In genomic region chr11:65982824-65983588, GRCh38 we compare ENCODE assay signal across 28 cellular contexts. TPM values are rescaled to one million over a fixed set of nuclear protein-coding genes. Genes with fewer than 3 reads are reported as not detected.
A peak's percentile ranks its signal among the peaks of the same experiment; 100 is the strongest.
DNase-seq lines count a peak whose midpoint lies in the region; ATAC-seq and TF ChIP-seq lines count a peak whose summit lies in the region.
"Had no signal": no experiment of that assay in that cellular context is flagged by ENCODE, and none has a peak within 500 bp of the region (broad histone marks: within the 10 kb centered on the region; RNA-seq: fewer than 3 reads in every experiment).

No MANE protein-coding gene starts in this region.

- no peaks in the 10 kb centered on the region for H3K9me3 ChIP-seq in mammary epithelial cell (replicated peaks; ENCODE audit: insufficient read depth, low read length)
- no peaks in the 10 kb centered on the region for H3K9me3 ChIP-seq in osteoblast (ENCODE audit: low read depth, low read length)
- H3K9me3 ChIP-seq: BE2C, HAP-1, Peyer's patch had no signal

- CTCF ChIA-PET in MCF 10A (lab: Yijun Ruan, JAX) = interaction anchor here (0.5 to 12.8 kb wide), 3 partner anchors 10 to 96 kb away, joined by 3 to 203 read pairs (median 3); partner anchors contain the start of genes CCDC85B and FIBP
- CTCF ChIA-PET in mammary epithelial cell (lab: Charles Lee; ENCODE audit: low non-redundant PET) = no interaction called here

- in situ Hi-C loops in mammary epithelial cell (cut with MboI; ENCODE audit: low sequenced_read_pairs in 2 of 2) = loop anchor here in 1 of 2 donors (25.0 kb wide), 1 partner anchor 271 kb away; the partner anchor contains the start of genes KAT5 and RNASEH2C

- TSS peak; percentile 21 for BruUV-seq in MCF 10A (replicated peaks; lab: Mats Ljungman, UMichigan)
- BruUV-seq in mammary epithelial cell (replicated peaks; lab: Mats Ljungman, UMichigan) = no TSS peak

- no peaks in the 10 kb centered on the region for H3K27me3 Mint-ChIP-seq in MCF 10A (ENCODE audit: insufficient read depth, unreplicated experiment)
- no peaks in the 10 kb centered on the region for H3K27me3 Mint-ChIP-seq in chondrocyte (ENCODE audit: low read depth)
- H3K27me3 Mint-ChIP-seq: CD4-positive, CD25-positive, alpha-beta regulatory T cell had no signal

- 80% methylated on average over 22 of the region's 22 CpGs for WGBS in mammary epithelial cell (ENCODE audit: low coverage, missing lambda C conversion rate)

- H3K4me2 ChIP-seq in mammary epithelial cell (ENCODE audit: insufficient read depth, low read depth, low read length) (no peak overlapping the region), osteoblast (ENCODE audit: insufficient read depth, low read length) (no peak overlapping the region)

- no peak for TF ChIP-seq CTCF in MCF 10A (IDR thresholded peaks at IDR 0.05; ENCODE audit: unreplicated experiment)
- no peak for TF ChIP-seq CTCF in mammary epithelial cell (conservative IDR thresholded peaks at IDR 0.05 in 1 of 2, IDR thresholded peaks at IDR 0.05 in 1 of 2; ENCODE audit: extremely low read depth in 1 of 2, insufficient read depth in 1 of 2, low read depth in 1 of 2, low read length in 2 of 2)
- TF ChIP-seq CTCF in chondrocyte (IDR thresholded peaks at IDR 0.05) = no peak
- no peak for TF ChIP-seq CTCF in osteoblast (IDR thresholded peaks at IDR 0.05; ENCODE audit: extremely low read depth, low read depth, low read length)

- H3K4me1 Mint-ChIP-seq in MCF 10A (ENCODE audit: insufficient read depth, unreplicated experiment) = no peaks in the 10 kb centered on the region
- H3K4me1 Mint-ChIP-seq in chondrocyte (ENCODE audit: low read depth) = peaks cover 8% of the 10 kb centered on the region

- no peak overlapping the region for H3K9ac ChIP-seq in mammary epithelial cell (ENCODE audit: insufficient read depth, low read length)
- H3K9ac ChIP-seq: GM23248 had no signal

- POLR2A ChIA-PET in MCF 10A (lab: Yijun Ruan, JAX) = interaction anchor here (0.7 kb wide), 1 partner anchor 131 kb away, joined by 3 read pairs; no protein-coding TSS in a partner anchor

- H3K9me3 Mint-ChIP-seq in MCF 10A (ENCODE audit: unreplicated experiment) (no peaks in the 10 kb centered on the region), chondrocyte (ENCODE audit: low read depth) (no peaks in the 10 kb centered on the region)
- H3K9me3 Mint-ChIP-seq: HFFc6 had no signal

- H3K36me3 Mint-ChIP-seq in MCF 10A (ENCODE audit: insufficient read depth, unreplicated experiment) (peaks cover 27% of the 10 kb centered on the region), chondrocyte (ENCODE audit: low read depth) (peaks cover 7% of the 10 kb centered on the region)

- no peak overlapping the region for H3K4me3 ChIP-seq in mammary epithelial cell (replicated peaks in 1 of 3; ENCODE audit: insufficient read depth in 1 of 3, low read depth in 2 of 3, low read length in 3 of 3)
- H3K4me3 ChIP-seq in osteoblast (ENCODE audit: insufficient read depth, low read length) = no peak overlapping the region
- H3K4me3 ChIP-seq: GM23248, HAP-1, Peyer's patch, SK-N-MC had no signal

- no peaks in the 10 kb centered on the region for H3K27me3 ChIP-seq in mammary epithelial cell (ENCODE audit: insufficient read depth, low read length)
- no peaks in the 10 kb centered on the region for H3K27me3 ChIP-seq in osteoblast (ENCODE audit: insufficient read depth, low read length)
- H3K27me3 ChIP-seq: BE2C, Peyer's patch had no signal

- H3K27ac Mint-ChIP-seq in MCF 10A (ENCODE audit: low read depth, unreplicated experiment) = no peak overlapping the region
- H3K27ac Mint-ChIP-seq in chondrocyte (ENCODE audit: unreplicated experiment) = peak overlapping the region; percentile 51
- H3K27ac Mint-ChIP-seq: HFFc6 had no signal

- H3K4me3 Mint-ChIP-seq in MCF 10A (ENCODE audit: unreplicated experiment) (no peak overlapping the region), chondrocyte (ENCODE audit: unreplicated experiment) (no peak overlapping the region)
- H3K4me3 Mint-ChIP-seq: CD4-positive, CD25-positive, alpha-beta regulatory T cell; HFFc6 had no signal

- DNase-seq in MCF 10A (ENCODE audit: unreplicated experiment) (no peak), mammary epithelial cell (no peak), chondrocyte (ENCODE audit: low spot score) (peak; percentile 71), osteoblast (ENCODE audit: insufficient read length, low spot score, missing footprints) (peak; percentile 56), superior temporal gyrus (ENCODE audit: extremely low spot score) (no peak)
- DNase-seq in stimulated activated naive CD4-positive, alpha-beta T cell treated with Interleukin-2 at 50 U/mL for 16 hours (lab: John Stamatoyannopoulos, UW) = no peak
- DNase-seq: 8988T; ACHN; BE2C; CD4-positive, CD25-positive, alpha-beta regulatory T cell; DMS53; GM23248; HFFc6; NCI-H1092; NCI-H1417 treated with DMSO at 0.1 percent for 48 hours; NCI-H1694 treated with DMSO at 0.1 percent for 48 hours; NCI-H2081 treated with DMSO at 0.1 percent for 48 hours; NCI-H2171; NCI-H226; NCI-H510A; NCI-H69; Peyer's patch; SHP77 treated with DMSO at 0.1 percent for 48 hours had no signal

- no peaks in the 10 kb centered on the region for H4K20me1 ChIP-seq in mammary epithelial cell (ENCODE audit: insufficient read depth, low read length)
- no peaks in the 10 kb centered on the region for H4K20me1 ChIP-seq in osteoblast (ENCODE audit: insufficient read depth, low read length)

- dilution Hi-C loops in mammary epithelial cell (cut with HindIII; ENCODE audit: low sequenced_read_pairs) = no loop called here

- H3K27ac ChIP-seq in mammary epithelial cell (ENCODE audit: insufficient read depth, low read depth, low read length) (no peak overlapping the region), osteoblast (ENCODE audit: low read depth, low read length) (no peak overlapping the region)
- H3K27ac ChIP-seq: GM23248, SK-N-MC had no signal

- H3K79me2 ChIP-seq in mammary epithelial cell (ENCODE audit: insufficient read depth, low read length) (no peaks in the 10 kb centered on the region), osteoblast (ENCODE audit: insufficient read depth, low read length) (no peaks in the 10 kb centered on the region)

- ATAC-seq in GM19328 (IDR thresholded peaks at IDR 0.05; ENCODE audit: unreplicated experiment) = no peak

- H3K4me1 ChIP-seq in mammary epithelial cell (ENCODE audit: insufficient read depth, low read length) (no peaks in the 10 kb centered on the region), osteoblast (ENCODE audit: insufficient read depth, low read length) (no peaks in the 10 kb centered on the region)
- H3K4me1 ChIP-seq: BE2C, HAP-1, Peyer's patch had no signal

- H3K36me3 ChIP-seq in mammary epithelial cell (ENCODE audit: insufficient read depth, low read length) = no peaks in the 10 kb centered on the region
- H3K36me3 ChIP-seq in osteoblast (ENCODE audit: insufficient read depth, low read length) = peaks cover 18% of the 10 kb centered on the region

- intact Hi-C loops in MCF 10A (cut with micrococcal nuclease) (no loop called here), mammary epithelial cell (cut with micrococcal nuclease) (no loop called here)

- H2AFZ ChIP-seq in mammary epithelial cell (ENCODE audit: low read depth, low read length) (no peak overlapping the region), osteoblast (ENCODE audit: low read length) (no peak overlapping the region)
- H2AFZ ChIP-seq: GM23248 had no signal

RNA-seq across cellular contexts. Expression of gene EIF1AD, which starts 19.0 kb away (rescaled TPM):
- total RNA-seq in MCF 10A (2022) = 21.7 and 33.5 TPM in 2 replicates
- total RNA-seq in mammary epithelial cell = 10 to 100 TPM; 26.8 to 36.9 TPM
- polyA plus RNA-seq in mammary epithelial cell = 40.5 TPM
- polyA minus RNA-seq in mammary epithelial cell = 74.5 TPM
- 30.6 to 36.6 TPM (median 34.0 TPM) in 3 replicates for total RNA-seq in chondrocyte
- 28.6 and 31.2 TPM in 2 replicates for total RNA-seq in osteoblast

RNA-seq across cellular contexts. Expression of gene BANF1, which starts 19.3 kb away (rescaled TPM):
- total RNA-seq in MCF 10A (2022) = 154 and 198 TPM in 2 replicates
- total RNA-seq in mammary epithelial cell = 100 to 1,000 TPM in 1 of 2 donors, 10 to 100 TPM in 1; 22.8 to 174 TPM
- 155 TPM for polyA plus RNA-seq in mammary epithelial cell
- polyA minus RNA-seq in mammary epithelial cell = 111 TPM
- 178 to 243 TPM (median 187 TPM) in 3 replicates for total RNA-seq in chondrocyte
- total RNA-seq in osteoblast = 14.5 and 14.7 TPM in 2 replicates

RNA-seq across cellular contexts. Expression of gene SART1, which starts 21.5 kb away (rescaled TPM):
- 61.7 and 67.4 TPM in 2 replicates for total RNA-seq in MCF 10A (2022)
- 10 to 100 TPM; 16.5 to 50.7 TPM for total RNA-seq in mammary epithelial cell
- 18.4 TPM for polyA plus RNA-seq in mammary epithelial cell
- polyA minus RNA-seq in mammary epithelial cell = 31.7 TPM
- total RNA-seq in chondrocyte = 30.3 to 37.3 TPM (median 34.4 TPM) in 3 replicates
- 22.4 and 25.3 TPM in 2 replicates for total RNA-seq in osteoblast

RNA-seq across cellular contexts. Expression of gene CST6, which starts 28.8 kb away (rescaled TPM):
- total RNA-seq in MCF 10A (2022) (not detected in 2 replicates), mammary epithelial cell (10 to 100 TPM in 1 of 2 donors, 1 to 10 TPM in 1; 1.3 to 21.5 TPM), chondrocyte (not detected in 3 replicates), osteoblast (1.8 and 2.9 TPM in 2 replicates)
- polyA plus RNA-seq in mammary epithelial cell = 8.3 TPM
- polyA minus RNA-seq in mammary epithelial cell = not detected
- total RNA-seq: CD4-positive, CD25-positive, alpha-beta regulatory T cell; Daoy; G401; Peyer's patch had no signal
- polyA plus RNA-seq: CD4-positive, CD25-positive, alpha-beta regulatory T cell had no signal

RNA-seq across cellular contexts. Expression of gene TSGA10IP, which starts 37.7 kb away (rescaled TPM):
- total RNA-seq in MCF 10A (2022) (not detected in 2 replicates), mammary epithelial cell (not detected), chondrocyte (not detected in 3 replicates), osteoblast (not detected in 2 replicates)
- not detected for polyA plus RNA-seq in mammary epithelial cell
- polyA minus RNA-seq in mammary epithelial cell = not detected
- total RNA-seq: CD4-positive, CD25-positive, alpha-beta regulatory T cell; Daoy; G401; GM23248; Peyer's patch had no signal
- polyA plus RNA-seq: CD4-positive, CD25-positive, alpha-beta regulatory T cell; GM23248 had no signal

Comparison
In these comparisons a context has a peak if more than half of its experiments do, and no peak if none do; other contexts are left out.
1. DNase-seq: peak in chondrocyte (single experiment) and osteoblast (single experiment); none in MCF 10A (single experiment), mammary epithelial cell (single experiment), stimulated activated naive CD4-positive, alpha-beta T cell treated with Interleukin-2 at 50 U/mL for 16 hours (single experiment) and superior temporal gyrus (single experiment).